ENCODE assay signal across 27 cellular contexts in the genomic region with DNA sequence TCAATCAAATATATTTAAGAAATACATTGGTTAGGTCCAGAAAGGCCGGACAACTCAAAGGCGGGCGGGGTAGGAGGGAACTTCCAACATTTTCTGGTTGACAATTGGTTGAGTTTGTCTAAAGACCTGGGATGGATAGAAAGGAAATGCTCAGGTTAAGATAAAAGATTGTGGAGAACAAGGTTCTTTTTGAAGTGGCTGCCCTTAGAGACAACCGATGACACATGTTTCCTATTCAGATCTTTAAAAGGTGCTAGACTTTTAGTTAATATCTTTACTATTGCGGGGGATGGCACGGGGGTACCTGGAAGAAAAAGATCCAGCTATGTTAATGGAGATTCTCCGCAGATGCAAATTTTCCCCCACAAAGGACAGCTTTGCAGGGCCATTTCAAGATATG.
"Had no signal": no experiment of that assay in that cellular context is flagged by ENCODE, and none has a peak within 500 bp of the region (broad histone marks: within the 10 kb centered on the region; RNA-seq: fewer than 3 reads in every experiment).

No MANE protein-coding gene starts in this region.

- H3K79me2 ChIP-seq: hepatocyte had no signal

- ATAC-seq: gastroesophageal sphincter; heart left ventricle; naive thymus-derived CD4-positive, alpha-beta T cell; sciatic nerve; stimulated activated naive B cell treated with anti-CD40 and anti-IgM and Interleukin-4, amounts not matched to agents 10 μg/mL and 1 μg/mL and 100 μg/mL, for 72 hours had no signal

- H3K4me3 Mint-ChIP-seq: dendritic cell treated with granulocyte-macrophage colony-stimulating factor and Interleukin-4, amounts not matched to agents 40 ng/mL and 50 ng/mL, for 4 days; endodermal cell; naive thymus-derived CD4-positive, alpha-beta T cell; nephron; neural progenitor cell; stimulated activated naive B cell treated with anti-CD40 and anti-IgM and Interleukin-4, amounts not matched to agents 10 μg/mL and 1 μg/mL and 100 μg/mL, for 72 hours; stimulated activated naive CD8-positive, alpha-beta T cell treated with anti-CD3 and anti-CD28 coated beads, Interleukin-15, Interleukin-2, amounts not matched to agents 100 ng/mL and 50 ng/mL, for 24 hours had no signal

- H3K27me3 Mint-ChIP-seq: dendritic cell treated with granulocyte-macrophage colony-stimulating factor and Interleukin-4, amounts not matched to agents 40 ng/mL and 50 ng/mL, for 4 days; naive thymus-derived CD4-positive, alpha-beta T cell; stimulated activated naive B cell treated with anti-CD40 and anti-IgM and Interleukin-4, amounts not matched to agents 10 μg/mL and 1 μg/mL and 100 μg/mL, for 72 hours; stimulated activated naive CD8-positive, alpha-beta T cell treated with anti-CD3 and anti-CD28 coated beads, Interleukin-15, Interleukin-2, amounts not matched to agents 100 ng/mL and 50 ng/mL, for 24 hours had no signal

- H3K4me1 Mint-ChIP-seq: nephron had no signal

- H3K27ac ChIP-seq: colonic mucosa, esophagus muscularis mucosa, gastroesophageal sphincter, heart left ventricle, left lung, neural progenitor cell, prostate gland, right atrium auricular region, thoracic aorta, tibial nerve, upper lobe of left lung had no signal

- H3K36me3 ChIP-seq: colonic mucosa, neural progenitor cell, prostate gland, right atrium auricular region had no signal

- H3K9ac ChIP-seq: neural progenitor cell had no signal

- H3K27ac Mint-ChIP-seq: dendritic cell treated with granulocyte-macrophage colony-stimulating factor and Interleukin-4, amounts not matched to agents 40 ng/mL and 50 ng/mL, for 4 days; endodermal cell; nephron; neural progenitor cell; stimulated activated naive B cell treated with anti-CD40 and anti-IgM and Interleukin-4, amounts not matched to agents 10 μg/mL and 1 μg/mL and 100 μg/mL, for 72 hours; stimulated activated naive CD8-positive, alpha-beta T cell treated with anti-CD3 and anti-CD28 coated beads, Interleukin-15, Interleukin-2, amounts not matched to agents 100 ng/mL and 50 ng/mL, for 24 hours had no signal

- H3K27me3 ChIP-seq: colonic mucosa, esophagus muscularis mucosa, foreskin keratinocyte, gastroesophageal sphincter, heart left ventricle, hepatocyte, left lung, neural progenitor cell, right atrium auricular region, tibial nerve, upper lobe of left lung had no signal

- H3K9me3 ChIP-seq: colonic mucosa, esophagus muscularis mucosa, gastroesophageal sphincter, heart left ventricle, left lung, prostate gland, right atrium auricular region, thoracic aorta, tibial nerve, upper lobe of left lung had no signal

- H3K4me1 ChIP-seq: colonic mucosa, esophagus muscularis mucosa, foreskin keratinocyte, gastroesophageal sphincter, heart left ventricle, left lung, neural progenitor cell, prostate gland, right atrium auricular region, tibial nerve, upper lobe of left lung had no signal

- H2AFZ ChIP-seq: hepatocyte, neural progenitor cell had no signal

- DNase-seq: colonic mucosa; effector CD8-positive, alpha-beta T cell; endodermal cell; foreskin keratinocyte; heart left ventricle; kidney; left cardiac atrium; left lung; mesendoderm; midbrain; naive thymus-derived CD4-positive, alpha-beta T cell; stimulated activated CD4-positive, alpha-beta T cell treated with anti-CD3 and anti-CD28 coated beads, Interleukin-4, amount 100 ng/mL, for 4 hours; stimulated activated naive B cell treated with anti-CD40 and anti-IgM and Interleukin-4, amounts not matched to agents 10 μg/mL and 1 μg/mL and 100 μg/mL, for 72 hours; upper lobe of left lung had no signal

- FAIRE-seq: kidney, urothelium cell line had no signal

- H3K4me3 ChIP-seq: colonic mucosa, esophagus muscularis mucosa, gastroesophageal sphincter, heart left ventricle, hepatocyte, left lung, neural progenitor cell, prostate gland, right atrium auricular region, thoracic aorta, tibial nerve, upper lobe of left lung had no signal

- H3K4me2 ChIP-seq: hepatocyte, neural progenitor cell had no signal
